Comparison of ENCODE assay signal across 15 cellular contexts in genomic region chr19:10688545-10689280, GRCh38. TPM values are rescaled to one million over a fixed set of nuclear protein-coding genes. Genes with fewer than 3 reads are reported as not detected.
DNase-seq lines count a peak whose midpoint lies in the region; ATAC-seq and TF ChIP-seq lines count a peak whose summit lies in the region.
"Had no signal": no experiment of that assay in that cellular context is flagged by ENCODE, and none has a peak within 500 bp of the region (broad histone marks: within the 10 kb centered on the region; RNA-seq: fewer than 3 reads in every experiment).

No MANE protein-coding gene starts in this region.

- H3K4ac ChIP-seq in neuronal stem cell (ENCODE audit: low read length), result no peak overlapping the region

- no peak overlapping the region for H2AK5ac ChIP-seq in neuronal stem cell (ENCODE audit: low read depth, low read length)

- no peaks in the 10 kb centered on the region for H3K27me3 Mint-ChIP-seq in activated T-cell treated with anti-CD3 and anti-CD28 coated beads, Interleukin-2, amount 50 U/mL, for 24 hours
- H3K27me3 Mint-ChIP-seq in GM23338 (ENCODE audit: insufficient read depth, low read depth, poor library complexity), result peaks cover 32% of the 10 kb centered on the region

- H3K4me1 Mint-ChIP-seq in activated T-cell treated with anti-CD3 and anti-CD28 coated beads, Interleukin-2, amount 50 U/mL, for 24 hours (ENCODE audit: low read depth), result no peaks in the 10 kb centered on the region
- peaks cover 15% of the 10 kb centered on the region for H3K4me1 Mint-ChIP-seq in GM23338

- H3K9me3 Mint-ChIP-seq in activated T-cell treated with anti-CD3 and anti-CD28 coated beads, Interleukin-2, amount 50 U/mL, for 24 hours, result no peaks in the 10 kb centered on the region
- H3K9me3 Mint-ChIP-seq in GM23338, result no peaks in the 10 kb centered on the region; the same call in 2 of the 3 replicates

- no peaks in the 10 kb centered on the region for H3K9me2 ChIP-seq in GM23338 (ENCODE audit: insufficient read depth)

- no CpG with 5 or more reads among the region's 27 CpGs for WGBS in neuronal stem cell (ENCODE audit: extremely low coverage in 2 of 2, insufficient read length in 2 of 2, insufficient replicate concordance in 1 of 2), 2 donors

- peaks cover 28% of the 10 kb centered on the region for H3K79me1 ChIP-seq in neuronal stem cell (ENCODE audit: low read depth, low read length)

- no peak for TF ChIP-seq CTCF in GM23338 (conservative IDR thresholded peaks at IDR 0.05; ENCODE audit: low read depth in 2 of 2)

- peaks cover 72% of the 10 kb centered on the region for H3F3A ChIP-seq in GM23338 (replicated peaks; ENCODE audit: low read depth)

- no peaks in the 10 kb centered on the region for H3K9me3 ChIP-seq in neuronal stem cell (replicated peaks in 1 of 2; ENCODE audit: control insufficient read depth in 2 of 2, insufficient read depth in 1 of 2, low read depth in 1 of 2, low read length in 2 of 2)
- H3K9me3 ChIP-seq: BLaER1 treated with 17β-estradiol and CSF1 and Interleukin-3, amounts not matched to agents 10 nM and 100 nM had no signal

- no peak overlapping the region for H3K14ac ChIP-seq in neuronal stem cell (ENCODE audit: low read length)

- peaks cover 5% of the 10 kb centered on the region; the same call in 1 of the 2 replicates for H3K4me1 ChIP-seq in GM23338 (ENCODE audit: insufficient read depth)
- H3K4me1 ChIP-seq in neuronal stem cell (ENCODE audit: control insufficient read depth in 2 of 2, insufficient read depth in 1 of 2, low read depth in 1 of 2, low read length in 2 of 2), result no peaks in the 10 kb centered on the region

- H4K20me1 ChIP-seq in GM23338 (replicated peaks; ENCODE audit: insufficient read depth), result peaks cover 57% of the 10 kb centered on the region

- no peak overlapping the region for H2BK15ac ChIP-seq in neuronal stem cell (ENCODE audit: low read length)

- no peak overlapping the region for H2BK120ac ChIP-seq in neuronal stem cell (ENCODE audit: low read depth, low read length)

- peaks cover 89% of the 10 kb centered on the region for H3K36me3 Mint-ChIP-seq in activated T-cell treated with anti-CD3 and anti-CD28 coated beads, Interleukin-2, amount 50 U/mL, for 24 hours (ENCODE audit: low read depth)
- H3K36me3 Mint-ChIP-seq in GM23338 (ENCODE audit: low read depth), result peaks cover 89% of the 10 kb centered on the region

- H2BK5ac ChIP-seq in neuronal stem cell (ENCODE audit: low read length), result peak overlapping the region; percentile 82

- H3K18ac ChIP-seq in neuronal stem cell (ENCODE audit: low read length), result peak overlapping the region; percentile 46

- no peak overlapping the region for H3K23ac ChIP-seq in neuronal stem cell (ENCODE audit: low read depth, low read length, poor library complexity)

- peak overlapping the region; percentile 51 for H3K27ac Mint-ChIP-seq in activated T-cell treated with anti-CD3 and anti-CD28 coated beads, Interleukin-2, amount 50 U/mL, for 24 hours
- no peak overlapping the region for H3K27ac Mint-ChIP-seq in GM23338

- 0 out of 2 replicates have a peak overlapping the region, but pooled peaks have one; percentile 19 for H3K27ac ChIP-seq in GM23338 (ENCODE audit: low read depth)
- no peak overlapping the region for H3K27ac ChIP-seq in neuronal stem cell (replicated peaks; ENCODE audit: low read length)
- H3K27ac ChIP-seq: HL-60 had no signal

- H3K9ac ChIP-seq in neuronal stem cell (ENCODE audit: low read depth, low read length, poor library complexity), result no peak overlapping the region

- H4K8ac ChIP-seq in neuronal stem cell (ENCODE audit: low read depth, low read length), result peak overlapping the region; percentile 30

- DNase-seq in activated T-cell treated with anti-CD3 and anti-CD28 coated beads, Interleukin-2, amount 50 U/mL, for 24 hours, result no peak
- DNase-seq in activated T-cell treated with anti-CD3 and anti-CD28 coated beads for 4 hours (no peak), GM23338 (ENCODE audit: low spot score) (no peak), ecto neural progenitor cell (ENCODE audit: low spot score) (peak; percentile 39), neuronal stem cell (ENCODE audit: low spot score) (no peak), head of caudate nucleus (no peak), NCI-H226 (no peak)
- DNase-seq in activated CD4-positive, CD25-positive, alpha-beta regulatory T cell (lab: John Stamatoyannopoulos, UW), result no peak
- DNase-seq: KG1, NCI-H1092 treated with DMSO at 0.1 percent for 48 hours, NCI-H1694, NCI-H69, PC-3 had no signal

- no peak overlapping the region for H2AFZ ChIP-seq in GM23338
- no peak overlapping the region for H2AFZ ChIP-seq in neuronal stem cell (ENCODE audit: low read length)

- peaks cover 73% of the 10 kb centered on the region for H3K36me3 ChIP-seq in GM23338 (ENCODE audit: insufficient read depth)
- H3K36me3 ChIP-seq in neuronal stem cell (replicated peaks in 1 of 2; ENCODE audit: control insufficient read depth in 2 of 2, insufficient read depth in 2 of 2, low read length in 2 of 2), result peaks cover 78 to 99% of the 10 kb centered on the region in 2 donors

- H3K27me3 ChIP-seq in GM23338 (ENCODE audit: insufficient read depth) (no peaks in the 10 kb centered on the region), neuronal stem cell (ENCODE audit: control insufficient read depth in 3 of 3, insufficient read depth in 3 of 3, low read depth in 1 of 3, low read length in 3 of 3) (no peaks in the 10 kb centered on the region)
- H3K27me3 ChIP-seq: BLaER1 treated with 17β-estradiol and CSF1 and Interleukin-3, amounts not matched to agents 10 nM and 100 nM had no signal

- H4K91ac ChIP-seq in neuronal stem cell (ENCODE audit: low read depth, low read length, poor library complexity), result no peak overlapping the region

- intact Hi-C loops in head of caudate nucleus (cut with DNase I), result no loop called here

- no peak overlapping the region for H3K4me2 ChIP-seq in GM23338
- H3K4me2 ChIP-seq in neuronal stem cell (ENCODE audit: insufficient read depth, low read length, poor library complexity, severe bottlenecking), result no peak overlapping the region

- H3K4me3 Mint-ChIP-seq in activated T-cell treated with anti-CD3 and anti-CD28 coated beads, Interleukin-2, amount 50 U/mL, for 24 hours, result no peak overlapping the region
- H3K4me3 Mint-ChIP-seq in GM23338, result no peak overlapping the region

- H2BK12ac ChIP-seq in neuronal stem cell (ENCODE audit: low read length), result no peak overlapping the region

- no peak for ATAC-seq in GM23338
- ATAC-seq: PC-3 had no signal

- peaks cover 32% of the 10 kb centered on the region for H3K79me2 ChIP-seq in GM23338 (replicated peaks; ENCODE audit: insufficient read depth)

- H3K4me3 ChIP-seq in GM23338, result no peak overlapping the region
- H3K4me3 ChIP-seq in neuronal stem cell (ENCODE audit: low read length in 2 of 2), result no peak overlapping the region
- H3K4me3 ChIP-seq: BLaER1 treated with 17β-estradiol and CSF1 and Interleukin-3, amounts not matched to agents 10 nM and 100 nM had no signal

TF ChIP-seq in GM23338, 12 proteins besides CTCF, POLR2A, EP300 and RAD21 (continues in another document):
- no peak for TF ChIP-seq NANOG (IDR thresholded peaks at IDR 0.05; ENCODE audit: borderline replicate concordance)
- TF ChIP-seq ZNF114 (CRISPR knock-in tag; IDR thresholded peaks at IDR 0.05), result no peak
- TF ChIP-seq ETS1 (IDR thresholded peaks at IDR 0.05), result no peak
- no peak for TF ChIP-seq REST (IDR thresholded peaks at IDR 0.05; ENCODE audit: unreplicated experiment)

RNA-seq across cellular contexts. Expression of gene QTRT1, which starts 12.5 kb away (rescaled TPM):
- total RNA-seq in GM23338 (2014; rRNA removed; shearing (Covaris generic)), result 54.5 and 61.2 TPM in 2 replicates
- 77.4 and 83.5 TPM in 2 replicates for polyA plus RNA-seq in GM23338 (2016; fragmentation: Nextera tagmentation; extraction: Ambion mirVana)
- 17.9 TPM for polyA plus RNA-seq in neuronal stem cell (2013, experiment 1 of 2)
- 16.9 TPM for polyA plus RNA-seq in neuronal stem cell (2013, experiment 2 of 2)

RNA-seq across cellular contexts. Expression of gene DNM2, which starts 29.2 kb away (rescaled TPM):
- 107 and 138 TPM in 2 replicates for total RNA-seq in GM23338 (2014; rRNA removed; shearing (Covaris generic))
- polyA plus RNA-seq in GM23338 (2016; fragmentation: Nextera tagmentation; extraction: Ambion mirVana), result 40.0 and 40.7 TPM in 2 replicates
- polyA plus RNA-seq in neuronal stem cell (2013, experiment 1 of 2), result 49.9 TPM
- polyA plus RNA-seq in neuronal stem cell (2013, experiment 2 of 2), result 49.9 TPM

RNA-seq across cellular contexts. Expression of gene ILF3, which starts 34.6 kb away (rescaled TPM):
- total RNA-seq in GM23338 (2014; rRNA removed; shearing (Covaris generic)), result 544 and 573 TPM in 2 replicates
- polyA plus RNA-seq in GM23338 (2016; fragmentation: Nextera tagmentation; extraction: Ambion mirVana), result 616 and 625 TPM in 2 replicates
- polyA plus RNA-seq in neuronal stem cell (2013, experiment 1 of 2), result 416 TPM
- polyA plus RNA-seq in neuronal stem cell (2013, experiment 2 of 2), result 418 TPM
